In the genomic region with DNA sequence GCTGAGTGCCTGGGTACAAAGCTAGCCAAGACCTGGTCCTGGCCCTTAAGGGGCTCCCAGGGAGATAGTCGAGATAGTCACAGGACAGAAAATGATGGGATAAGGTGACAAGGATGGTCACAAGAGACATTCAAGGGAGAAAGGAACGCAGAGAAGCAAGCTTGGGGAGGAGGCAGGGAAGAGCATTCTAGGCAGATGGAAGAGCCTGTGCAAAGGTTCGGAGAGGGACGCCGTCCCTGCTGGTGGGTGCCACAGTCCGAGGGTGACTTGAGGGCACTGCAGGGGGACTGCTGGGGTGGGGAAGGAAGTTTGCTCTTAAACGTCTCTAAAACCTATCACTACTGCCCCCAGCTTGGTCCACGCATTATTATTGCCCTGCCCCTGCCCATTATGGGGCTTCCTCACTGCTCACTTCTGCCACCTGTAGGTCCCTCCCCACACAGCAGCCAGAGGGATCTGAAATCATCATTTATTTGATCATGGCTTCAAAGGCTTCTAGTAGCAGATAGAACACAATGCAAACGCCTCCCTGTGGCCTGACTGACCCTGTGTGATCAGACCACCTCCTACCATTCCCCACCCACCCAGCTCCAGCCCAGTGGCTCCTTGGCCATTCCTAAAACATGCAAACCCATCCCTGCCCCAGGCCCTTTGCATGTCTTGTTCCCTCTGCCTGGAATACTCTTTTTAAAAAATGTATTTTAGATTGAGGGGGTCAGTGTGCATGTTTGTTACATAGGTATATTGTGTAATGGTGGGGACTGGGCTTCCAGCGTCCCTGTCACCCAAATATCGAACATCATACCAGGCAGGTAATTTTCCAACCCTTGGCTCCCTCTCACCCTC, we compare ENCODE assay signal across 9 cellular contexts.
A peak's percentile ranks its signal among the peaks of the same experiment; 100 is the strongest.
DNase-seq lines count a peak whose midpoint lies in the region; ATAC-seq and TF ChIP-seq lines count a peak whose summit lies in the region.
"Had no signal": no experiment of that assay in that cellular context is flagged by ENCODE, and none has a peak within 500 bp of the region (broad histone marks: within the 10 kb centered on the region; RNA-seq: fewer than 3 reads in every experiment).

No MANE protein-coding gene starts in this region.

- H3K27ac ChIP-seq in MM.1S (ENCODE audit: low read length), result no peak overlapping the region
- H3K27ac ChIP-seq: SJSA1 had no signal

- H3K4me1 Mint-ChIP-seq in mesothelial cell of epicardium, result peaks cover 11% of the 10 kb centered on the region

- ATAC-seq in GM21576 (IDR thresholded peaks at IDR 0.05; ENCODE audit: unreplicated experiment), result no peak

- H3K4me1 ChIP-seq in MM.1S (ENCODE audit: low read length), result no peaks in the 10 kb centered on the region

- H2AFZ ChIP-seq in MM.1S (ENCODE audit: low read length), result no peak overlapping the region

- no peak for TF ChIP-seq POLR2A in erythroblast (IDR thresholded peaks at IDR 0.05; ENCODE audit: low read length)

- H3K79me2 ChIP-seq in MM.1S (ENCODE audit: low read length), result no peaks in the 10 kb centered on the region

- H3K36me3 Mint-ChIP-seq in mesothelial cell of epicardium, result no peaks in the 10 kb centered on the region

- peak; percentile 87 for TF ChIP-seq CTCF in MM.1S (IDR thresholded peaks at IDR 0.05; ENCODE audit: low read length)
- TF ChIP-seq CTCF in mesothelial cell of epicardium (IDR thresholded peaks at IDR 0.05; ENCODE audit: unreplicated experiment), result no peak

- H3K9me3 Mint-ChIP-seq in mesothelial cell of epicardium, result peaks cover 3% of the 10 kb centered on the region

- no peaks in the 10 kb centered on the region for H3K9me2 ChIP-seq in MM.1S (replicated peaks; ENCODE audit: insufficient read depth, low read length)

- H4K20me1 ChIP-seq in MM.1S (ENCODE audit: insufficient read depth, low read length), result no peaks in the 10 kb centered on the region

- H3K36me3 ChIP-seq in MM.1S (replicated peaks; ENCODE audit: insufficient read depth, low read length), result no peaks in the 10 kb centered on the region
- H3K36me3 ChIP-seq: SJSA1 had no signal

- H3K4me3 Mint-ChIP-seq in mesothelial cell of epicardium, result no peak overlapping the region

- H3K9me3 ChIP-seq in MM.1S (replicated peaks; ENCODE audit: insufficient read depth, low read length), result no peaks in the 10 kb centered on the region
- H3K9me3 ChIP-seq: SJSA1 had no signal

- H3K27ac Mint-ChIP-seq in mesothelial cell of epicardium, result no peak overlapping the region

- DNase-seq in ELF-1 (ENCODE audit: low read depth, low spot score) (peak; percentile 83), MM.1S (peak; percentile 61), erythroblast (lab: John Stamatoyannopoulos, UW) (peak; percentile 25 to 56), amniotic stem cell (lab: John Stamatoyannopoulos, UW) (no peak), mesothelial cell of epicardium (ENCODE audit: low spot score in 2 of 2, unreplicated experiment in 2 of 2) (no peak)
- DNase-seq in activated CD4-positive, alpha-beta T cell treated with anti-CD3 and anti-CD28 coated beads, Interleukin-2, amount 50 U/mL, for 48 hours, result peak; percentile 72 to 77
- DNase-seq in stimulated activated CD4-positive, alpha-beta T cell treated with anti-CD3 and anti-CD28 coated beads, Interleukin-15, amount 100 ng/mL, for 24 hours, result peak; percentile 72

- H3K4me3 ChIP-seq in MM.1S (ENCODE audit: low read length), result no peak overlapping the region
- H3K4me3 ChIP-seq: SJSA1 had no signal

- no peak overlapping the region for H3K4me2 ChIP-seq in MM.1S (ENCODE audit: low read depth, low read length)

- H3F3A ChIP-seq in MM.1S (ENCODE audit: insufficient read depth, low read length), result no peaks in the 10 kb centered on the region

- no peaks in the 10 kb centered on the region for H3K27me3 ChIP-seq in MM.1S (replicated peaks; ENCODE audit: insufficient read depth, low read length)
- H3K27me3 ChIP-seq: SJSA1 had no signal

- no peaks in the 10 kb centered on the region for H3K27me3 Mint-ChIP-seq in mesothelial cell of epicardium (ENCODE audit: low read depth)

- H3K9ac ChIP-seq in MM.1S (ENCODE audit: low read length), result no peak overlapping the region

Comparison
In these comparisons a context has a peak if more than half of its experiments do, and no peak if none do; other contexts are left out.
1. DNase-seq: peak in ELF-1 (single experiment), MM.1S (single experiment), activated CD4-positive, alpha-beta T cell treated with anti-CD3 and anti-CD28 coated beads, Interleukin-2, amount 50 U/mL, for 48 hours (2 of 2), erythroblast (2 of 2) and stimulated activated CD4-positive, alpha-beta T cell treated with anti-CD3 and anti-CD28 coated beads, Interleukin-15, amount 100 ng/mL, for 24 hours (single experiment); none in amniotic stem cell (single experiment) and mesothelial cell of epicardium (0 of 2).